In genomic region chr3:64023187-64023860, GRCh38 we compare ENCODE assay signal across 8 cellular contexts. TPM values are rescaled to one million over a fixed set of nuclear protein-coding genes. Genes with fewer than 3 reads are reported as not detected.
DNase-seq lines count a peak whose midpoint lies in the region; ATAC-seq, FAIRE-seq and TF ChIP-seq lines count a peak whose summit lies in the region.

Gene PSMD6, minus strand, starts transcription at chr3:64023494. Its CDS starts 75 bp downstream, at chr3:64023419.

- peak within 1 kb of the TSS; percentile 90 to 96 for H3K4me3 ChIP-seq in kidney (ENCODE audit: low read length in 2 of 2)

- H3K27ac ChIP-seq in kidney (ENCODE audit: low read depth in 2 of 2, low read length in 2 of 2), result peak within 1 kb of the TSS; percentile 45 to 83

- peak; percentile 93 for DNase-seq in AG08396 (ENCODE audit: low spot score)
- DNase-seq in NCI-H345 treated with DMSO at 0.1 percent for 48 hours (lab: John Stamatoyannopoulos, UW; ENCODE audit: unreplicated experiment), result peak; percentile 45
- peak; percentile 98 for DNase-seq in activated CD4-positive, CD25-positive, alpha-beta regulatory T cell treated with anti-CD3 and anti-CD28 coated beads, Interleukin-2, amount 50 U/mL, for 72 hours
- DNase-seq in cerebellum (ENCODE audit: low spot score), result peak; percentile 82
- DNase-seq in kidney, result peak; percentile 96
- peak; percentile 85 to 90 for DNase-seq in stimulated activated CD4-positive, alpha-beta T cell treated with anti-CD3 and anti-CD28 coated beads, Interleukin-15, amount 100 ng/mL, for 48 hours (ENCODE audit: low read depth in 2 of 2)

- H3K9me3 ChIP-seq in kidney (ENCODE audit: control insufficient read depth in 1 of 2, low read length in 2 of 2), result no peaks in the 10 kb centered on the region

- peak; percentile 87 for ATAC-seq in GM18870 (IDR thresholded peaks at IDR 0.05; ENCODE audit: unreplicated experiment)
- peak; percentile 96 for ATAC-seq in HG03135 (IDR thresholded peaks at IDR 0.05; ENCODE audit: unreplicated experiment)

- H3K4me1 ChIP-seq in kidney (ENCODE audit: control insufficient read depth in 1 of 2, insufficient read depth in 1 of 2, low read depth in 1 of 2, low read length in 2 of 2), result peaks cover 7% of the 10 kb centered on the region in 2 donors

- peak; percentile 97 for TF ChIP-seq CTCF in kidney (IDR thresholded peaks at IDR 0.05; ENCODE audit: borderline replicate concordance, extremely low read depth, insufficient read depth)

- peak within 1 kb of the TSS; percentile 95 to 96 for H3K9ac ChIP-seq in kidney (ENCODE audit: low read length in 2 of 2)

- FAIRE-seq in kidney (lab: Jason Lieb, UNC), result no peak

- H3K36me3 ChIP-seq in kidney (ENCODE audit: control insufficient read depth in 1 of 2, insufficient read depth in 2 of 2, low read length in 2 of 2), result peaks cover 4 to 18% of the 10 kb centered on the region in 2 donors

- intact Hi-C loops in kidney (cut with DNase I), result no loop called here

RNA-seq across cellular contexts. Expression of gene PSMD6, which starts in this region (rescaled TPM):
- total RNA-seq in cerebellum (66.7 TPM), kidney (62.7 TPM)
- polyA plus RNA-seq in kidney (ENCODE audit: insufficient read depth, low read depth, low replicate concordance), result 78.0 TPM

Comparison
In these comparisons a context has a peak if more than half of its experiments do, and no peak if none do; other contexts are left out.
1. Peak in every context shown above with its lines: DNase-seq, ATAC-seq, H3K4me3 ChIP-seq and H3K27ac ChIP-seq.
2. DNase-seq: peak in every context shown above with its lines; median percentile 98 in activated CD4-positive, CD25-positive, alpha-beta regulatory T cell treated with anti-CD3 and anti-CD28 coated beads, Interleukin-2, amount 50 U/mL, for 72 hours; 96 in kidney; 93 in AG08396; 88 in stimulated activated CD4-positive, alpha-beta T cell treated with anti-CD3 and anti-CD28 coated beads, Interleukin-15, amount 100 ng/mL, for 48 hours; 82 in cerebellum; 45 in NCI-H345 treated with DMSO at 0.1 percent for 48 hours.